ENCODE assay signal across 1 cellular context in genomic region chr20:57702521-57702920, GRCh38.
TF ChIP-seq lines count a peak whose summit lies in the region.

No MANE protein-coding gene starts in this region.

TF ChIP-seq in K562, 482 proteins besides CTCF, POLR2A, EP300 and RAD21:
- TF ChIP-seq HNRNPUL1 (IDR thresholded peaks at IDR 0.05; ENCODE audit: low read length) (no peak), E2F3 (CRISPR knock-in tag; IDR thresholded peaks at IDR 0.05) (no peak), RBM25 (IDR thresholded peaks at IDR 0.05; ENCODE audit: low read depth, low read length, severe bottlenecking) (peak; percentile 87), ZFP36 (IDR thresholded peaks at IDR 0.05; ENCODE audit: low read depth, low read length, partially characterized antibody) (peak; percentile 54)
